In genomic region chr20:36677422-36677771, GRCh38 we compare ENCODE assay signal across 1 cellular context.
TF ChIP-seq lines count a peak whose summit lies in the region.

No MANE protein-coding gene starts in this region.

TF ChIP-seq in HCT116, 20 proteins besides CTCF, POLR2A, EP300 and RAD21 (continued from another document):
- TF ChIP-seq, protein P1, sequence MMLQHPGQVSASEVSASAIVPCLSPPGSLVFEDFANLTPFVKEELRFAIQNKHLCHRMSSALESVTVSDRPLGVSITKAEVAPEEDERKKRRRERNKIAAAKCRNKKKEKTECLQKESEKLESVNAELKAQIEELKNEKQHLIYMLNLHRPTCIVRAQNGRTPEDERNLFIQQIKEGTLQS (IDR thresholded peaks at IDR 0.05) = no peak
- TF ChIP-seq YY1 (IDR thresholded peaks at IDR 0.05; ENCODE audit: extremely low read depth, insufficient replicate concordance, low read depth, low read length) (no peak), EGR1 (IDR thresholded peaks at IDR 0.05; ENCODE audit: low read depth) (no peak), SP1 (IDR thresholded peaks at IDR 0.05; ENCODE audit: low read depth) (no peak)
